In genomic region chr4:81470456-81471327, GRCh38 we compare ENCODE assay signal across 8 cellular contexts. TPM values are rescaled to one million over a fixed set of nuclear protein-coding genes. Genes with fewer than 3 reads are reported as not detected.
DNase-seq lines count a peak whose midpoint lies in the region; ATAC-seq and TF ChIP-seq lines count a peak whose summit lies in the region.

No MANE protein-coding gene starts in this region.

- H3K4me3 ChIP-seq in WI38 (ENCODE audit: low read depth, low read length) (peak overlapping the region; percentile 58), smooth muscle cell (peak overlapping the region; percentile 93)

- in situ Hi-C loops in ACHN (cut with HindIII; ENCODE audit: low pct_ligation_motif_present, low pct_unique_long_range_greater_than_20kb, low sequenced_read_pairs): no loop called here
- in situ Hi-C loops in GM13977 (cut with MboI; ENCODE audit: low pct_unique_long_range_greater_than_20kb, low sequenced_read_pairs, unreplicated experiment): no loop called here

- TF ChIP-seq CTCF in WI38 (IDR thresholded peaks at IDR 0.05; ENCODE audit: low read depth, low read length) (no peak), chondrocyte (IDR thresholded peaks at IDR 0.05) (no peak), smooth muscle cell (IDR thresholded peaks at IDR 0.05; ENCODE audit: borderline replicate concordance, insufficient read depth, poor library complexity, severe bottlenecking) (no peak), GM13977 (IDR thresholded peaks at IDR 0.05; ENCODE audit: extremely low read depth, insufficient read depth, missing control alignments) (no peak)

- peak overlapping the region; percentile 86 for H3K27ac ChIP-seq in smooth muscle cell (ENCODE audit: low read depth)

- H3K27me3 Mint-ChIP-seq in chondrocyte (ENCODE audit: low read depth): peaks cover 42% of the 10 kb centered on the region

- WGBS in smooth muscle cell (ENCODE audit: low lambda C conversion rate): 5% methylated on average over 32 of the region's 32 CpGs

- H2AFZ ChIP-seq in smooth muscle cell (ENCODE audit: low read depth): peak overlapping the region; percentile 92

- no peaks in the 10 kb centered on the region for H3K27me3 ChIP-seq in smooth muscle cell (ENCODE audit: low read depth)

- H3K4me1 Mint-ChIP-seq in chondrocyte (ENCODE audit: low read depth): peaks cover 29% of the 10 kb centered on the region

- H3K36me3 Mint-ChIP-seq in chondrocyte (ENCODE audit: low read depth): no peaks in the 10 kb centered on the region

- peak overlapping the region; percentile 75 for H3K4me3 Mint-ChIP-seq in chondrocyte (ENCODE audit: unreplicated experiment)

- DNase-seq in ACHN: peak; percentile 21
- peak; percentile 4 for DNase-seq in HPDE6-E6E7 (ENCODE audit: extremely low spot score)
- DNase-seq in chondrocyte (ENCODE audit: low spot score): no peak
- DNase-seq in kidney glomerular epithelial cell (lab: John Stamatoyannopoulos, UW): peak; percentile 55
- DNase-seq in smooth muscle cell (lab: John Stamatoyannopoulos, UW; ENCODE audit: unreplicated experiment): no peak
- no peak for DNase-seq in GM13977 (ENCODE audit: low spot score)

- no peaks in the 10 kb centered on the region for H4K20me1 ChIP-seq in smooth muscle cell (ENCODE audit: low read depth)

- peaks cover 18% of the 10 kb centered on the region for H3K4me1 ChIP-seq in smooth muscle cell (ENCODE audit: low read depth)

- no peaks in the 10 kb centered on the region for H3F3A ChIP-seq in smooth muscle cell (ENCODE audit: low read depth)

- peak overlapping the region; percentile 98 for H3K4me2 ChIP-seq in smooth muscle cell

- H3K79me2 ChIP-seq in smooth muscle cell (ENCODE audit: low read depth): peaks cover 9% of the 10 kb centered on the region

- peak overlapping the region; percentile 46 for H3K27ac Mint-ChIP-seq in chondrocyte (ENCODE audit: unreplicated experiment)

- H3K9me3 Mint-ChIP-seq in chondrocyte (ENCODE audit: low read depth): no peaks in the 10 kb centered on the region

- no peaks in the 10 kb centered on the region for H3K36me3 ChIP-seq in smooth muscle cell (ENCODE audit: low read depth)

- no peaks in the 10 kb centered on the region for H3K9me3 ChIP-seq in smooth muscle cell (replicated peaks; ENCODE audit: low read depth)

- peak overlapping the region; percentile 93 for H3K9ac ChIP-seq in smooth muscle cell (ENCODE audit: low read depth)

- no peak for ATAC-seq in HG03139 (IDR thresholded peaks at IDR 0.05; ENCODE audit: unreplicated experiment)

RNA-seq across cellular contexts. Expression of gene RASGEF1B, which starts 1.0 kb away (rescaled TPM):
- total RNA-seq in chondrocyte: 2.3 to 5.6 TPM (median 2.5 TPM) in 3 replicates
- total RNA-seq in smooth muscle cell: 7.5 and 13.7 TPM in 2 replicates
- polyA plus RNA-seq in smooth muscle cell: 1.5 and 3.0 TPM in 2 replicates

Comparison
In these comparisons a context has a peak if more than half of its experiments do, and no peak if none do; other contexts are left out.
1. DNase-seq: peak in ACHN (single experiment), HPDE6-E6E7 (single experiment) and kidney glomerular epithelial cell (single experiment); none in chondrocyte (single experiment), smooth muscle cell (single experiment) and GM13977 (single experiment).